ENCODE assay signal across 19 cellular contexts in the genomic region with DNA sequence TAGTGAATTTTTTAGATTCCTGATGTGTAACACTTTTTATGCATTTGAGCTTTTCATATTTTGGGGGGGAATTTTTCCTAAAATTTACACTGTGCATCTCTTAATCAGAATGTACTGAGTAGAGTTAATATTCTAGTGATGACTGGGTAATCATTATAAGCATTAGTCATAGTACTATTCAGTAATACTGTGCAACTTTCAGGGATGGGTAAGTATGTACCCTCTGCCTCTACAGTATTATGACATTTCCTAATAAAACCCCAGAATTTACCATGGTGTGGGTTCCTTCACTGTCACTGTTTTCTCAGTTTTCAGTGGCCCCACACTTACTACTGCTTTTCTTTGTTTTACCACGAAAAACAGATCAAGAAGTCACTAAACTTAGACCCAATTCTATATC. TPM values are rescaled to one million over a fixed set of nuclear protein-coding genes. Genes with fewer than 3 reads are reported as not detected.
DNase-seq lines count a peak whose midpoint lies in the region; ATAC-seq and TF ChIP-seq lines count a peak whose summit lies in the region.
"Had no signal": no experiment of that assay in that cellular context is flagged by ENCODE, and none has a peak within 500 bp of the region (broad histone marks: within the 10 kb centered on the region; RNA-seq: fewer than 3 reads in every experiment).

No MANE protein-coding gene starts in this region.

- no peak overlapping the region for H3K4me3 Mint-ChIP-seq in stimulated activated naive CD8-positive, alpha-beta T cell treated with anti-CD3 and anti-CD28 coated beads, Interleukin-15, amount 100 ng/mL, for 72 hours
- H3K4me3 Mint-ChIP-seq in activated naive CD4-positive, alpha-beta T cell treated with anti-CD3 and anti-CD28 coated beads for 36 hours, result no peak overlapping the region

- H3K4me3 ChIP-seq in RWPE2 (ENCODE audit: severe bottlenecking), result no peak overlapping the region

- ATAC-seq in stimulated activated naive CD8-positive, alpha-beta T cell treated with anti-CD3 and anti-CD28 coated beads, Interleukin-15, amount 100 ng/mL, for 72 hours, result peak; percentile 74
- ATAC-seq in stimulated activated naive CD8-positive, alpha-beta T cell treated with anti-CD3 and anti-CD28 coated beads, Interleukin-15, Interleukin-2, amounts not matched to agents 100 U/mL and 50 U/mL, for 24 hours, result no peak
- ATAC-seq in RWPE2 (ENCODE audit: low read depth) (peak; percentile 35; the same call in 1 of the 3 replicates), HG03196 (IDR thresholded peaks at IDR 0.05; ENCODE audit: unreplicated experiment) (no peak)
- ATAC-seq: HCT116 had no signal

- DNase-seq in stimulated activated naive CD8-positive, alpha-beta T cell treated with anti-CD3 and anti-CD28 coated beads, Interleukin-15, amount 100 ng/mL, for 72 hours, result no peak
- no peak for DNase-seq in stimulated activated naive CD8-positive, alpha-beta T cell treated with anti-CD3 and anti-CD28 coated beads, Interleukin-15, Interleukin-2, amounts not matched to agents 100 U/mL and 50 U/mL, for 24 hours
- DNase-seq in RWPE2 (ENCODE audit: low spot score), result no peak
- peak; percentile 26 for DNase-seq in kidney tubule cell (ENCODE audit: low spot score)
- DNase-seq in cerebellum (ENCODE audit: low spot score), result no peak
- no peak for DNase-seq in activated naive CD4-positive, alpha-beta T cell treated with anti-CD3 and anti-CD28 coated beads for 36 hours
- DNase-seq in stimulated activated CD8-positive, alpha-beta memory T cell treated with anti-CD3 and anti-CD28 coated beads, Interleukin-4, amount 100 ng/mL, for 48 hours, result no peak
- DNase-seq: DMS 273 treated with DMSO at 0.1 percent for 48 hours; KBM-7; NCI-H1417 treated with DMSO at 0.1 percent for 48 hours; NCI-H2029; NCI-H2171; NCI-H446; NCI-H69; NK-92 treated with Interleukin-12 subunit alpha and Interleukin-12 subunit beta, amount 100 ng/mL, for 24 hours; SIG-M5 had no signal

- peaks cover 7% of the 10 kb centered on the region for H3K4me1 Mint-ChIP-seq in stimulated activated naive CD8-positive, alpha-beta T cell treated with anti-CD3 and anti-CD28 coated beads, Interleukin-15, amount 100 ng/mL, for 72 hours
- peaks cover 15% of the 10 kb centered on the region for H3K4me1 Mint-ChIP-seq in activated naive CD4-positive, alpha-beta T cell treated with anti-CD3 and anti-CD28 coated beads for 36 hours (ENCODE audit: low read depth)

- no peaks in the 10 kb centered on the region for H3K27me3 Mint-ChIP-seq in stimulated activated naive CD8-positive, alpha-beta T cell treated with anti-CD3 and anti-CD28 coated beads, Interleukin-15, amount 100 ng/mL, for 72 hours
- H3K27me3 Mint-ChIP-seq in activated naive CD4-positive, alpha-beta T cell treated with anti-CD3 and anti-CD28 coated beads for 36 hours (ENCODE audit: low read depth), result no peaks in the 10 kb centered on the region

- no peaks in the 10 kb centered on the region for H3K27me3 ChIP-seq in RWPE2 (ENCODE audit: insufficient read depth, poor library complexity, severe bottlenecking)

- CTCF ChIA-PET in activated naive CD4-positive, alpha-beta T cell treated with anti-CD3 and anti-CD28 coated beads for 36 hours (lab: Charles Lee), result no interaction called here

- intact Hi-C loops in activated naive CD4-positive, alpha-beta T cell treated with anti-CD3 and anti-CD28 coated beads for 36 hours (cut with micrococcal nuclease), result no loop called here

- no peaks in the 10 kb centered on the region for H3K4me1 ChIP-seq in RWPE2 (ENCODE audit: insufficient read depth, poor library complexity, severe bottlenecking)

- H3K9me3 ChIP-seq in RWPE2 (ENCODE audit: severe bottlenecking), result no peaks in the 10 kb centered on the region

- peaks cover 43% of the 10 kb centered on the region for H3K36me3 ChIP-seq in RWPE2 (ENCODE audit: low read depth)

- H3K36me3 Mint-ChIP-seq in activated naive CD4-positive, alpha-beta T cell treated with anti-CD3 and anti-CD28 coated beads for 36 hours (ENCODE audit: low read depth), result peaks cover 45% of the 10 kb centered on the region

- no peak for TF ChIP-seq CTCF in RWPE2 (IDR thresholded peaks at IDR 0.05; ENCODE audit: poor library complexity, severe bottlenecking)

- H3K9me3 Mint-ChIP-seq in stimulated activated naive CD8-positive, alpha-beta T cell treated with anti-CD3 and anti-CD28 coated beads, Interleukin-15, amount 100 ng/mL, for 72 hours, result peaks cover 0 to 8% of the 10 kb centered on the region in 2 donors
- H3K9me3 Mint-ChIP-seq in activated naive CD4-positive, alpha-beta T cell treated with anti-CD3 and anti-CD28 coated beads for 36 hours, result peaks cover 3% of the 10 kb centered on the region

- no peak overlapping the region for H3K27ac ChIP-seq in RWPE2 (ENCODE audit: poor library complexity, severe bottlenecking)
- H3K27ac ChIP-seq: C4-2B had no signal

- no peak overlapping the region for H3K27ac Mint-ChIP-seq in stimulated activated naive CD8-positive, alpha-beta T cell treated with anti-CD3 and anti-CD28 coated beads, Interleukin-15, amount 100 ng/mL, for 72 hours
- no peak overlapping the region for H3K27ac Mint-ChIP-seq in activated naive CD4-positive, alpha-beta T cell treated with anti-CD3 and anti-CD28 coated beads for 36 hours

RNA-seq across cellular contexts. Expression of gene CMYA5, which starts 2.8 kb away (rescaled TPM):
- 3.2 TPM for total RNA-seq in cerebellum
- under 1 TPM; 0.05 to 0.07 TPM for total RNA-seq in activated naive CD4-positive, alpha-beta T cell treated with anti-CD3 and anti-CD28 coated beads for 36 hours

Comparison
In these comparisons a context has a peak if more than half of its experiments do, and no peak if none do; other contexts are left out.
1. ATAC-seq: peak in stimulated activated naive CD8-positive, alpha-beta T cell treated with anti-CD3 and anti-CD28 coated beads, Interleukin-15, amount 100 ng/mL, for 72 hours (single experiment) and RWPE2 (single experiment); none in stimulated activated naive CD8-positive, alpha-beta T cell treated with anti-CD3 and anti-CD28 coated beads, Interleukin-15, Interleukin-2, amounts not matched to agents 100 U/mL and 50 U/mL, for 24 hours (single experiment) and HG03196 (single experiment).